Comparison of ENCODE assay signal across 8 cellular contexts in the genomic region with DNA sequence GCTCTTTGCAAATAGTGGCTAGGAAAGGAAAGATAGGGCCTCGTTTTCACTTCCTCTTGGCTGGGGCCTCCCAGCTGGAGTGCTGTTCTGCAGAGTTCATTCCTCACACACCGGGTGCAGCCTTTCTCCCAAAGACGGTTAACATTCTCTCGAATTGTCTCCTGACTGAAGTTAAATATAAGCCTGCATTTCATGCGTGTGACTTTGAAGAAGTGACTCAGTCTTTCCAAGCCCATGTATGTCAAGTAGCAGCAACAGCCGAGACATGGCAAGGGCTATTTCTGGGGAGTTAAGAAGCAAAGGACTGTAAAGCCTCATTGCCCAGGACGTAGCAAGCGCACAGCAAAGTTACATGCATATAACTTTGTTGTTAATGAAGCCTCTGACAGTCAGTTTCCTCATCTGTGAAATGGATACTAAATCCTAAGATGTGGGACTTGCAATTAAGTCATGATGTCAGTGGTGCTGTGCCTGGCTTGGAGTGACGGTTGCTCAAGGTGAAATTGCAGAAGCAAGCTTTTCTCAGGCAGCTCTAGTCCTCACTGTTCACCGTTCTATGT.
A peak's percentile ranks its signal among the peaks of the same experiment; 100 is the strongest.
DNase-seq lines count a peak whose midpoint lies in the region; ATAC-seq lines count a peak whose summit lies in the region.

No MANE protein-coding gene starts in this region.

- H3K4me3 Mint-ChIP-seq in naive B cell = peak overlapping the region in 1 of 8 donors; percentile 2

- H3K4me1 Mint-ChIP-seq in naive B cell = peaks cover 9 to 32% (median 16%) of the 10 kb centered on the region in 3 donors

- H3K27ac Mint-ChIP-seq in naive B cell = peak overlapping the region in 2 of 6 donors; percentile 37 to 76

- ATAC-seq in GM19023 (IDR thresholded peaks at IDR 0.05; ENCODE audit: unreplicated experiment) (peak; percentile 83), HG02943 (IDR thresholded peaks at IDR 0.05; ENCODE audit: low read depth, unreplicated experiment) (peak; percentile 76), naive B cell (ENCODE audit: low read depth in 2 of 2) (peak; percentile 41 to 61)

- H3K36me3 Mint-ChIP-seq in naive B cell = no peaks in the 10 kb centered on the region

- H3K27me3 Mint-ChIP-seq in naive B cell = no peaks in the 10 kb centered on the region

- DNase-seq in SIG-M5 (lab: John Stamatoyannopoulos, UW) (peak; percentile 99), naive B cell (no peak), SW 1271 (lab: John Stamatoyannopoulos, UW) (no peak), NCI-H446 treated with DMSO at 0.1 percent for 48 hours (lab: John Stamatoyannopoulos, UW) (no peak), NCI-H226 (no peak)
- no peak for DNase-seq in NK-92 treated with Interleukin-12 subunit alpha and Interleukin-12 subunit beta, amount 100 ng/mL, for 24 hours (lab: John Stamatoyannopoulos, UW)

- no peaks in the 10 kb centered on the region for H3K9me3 Mint-ChIP-seq in naive B cell
